ENCODE assay signal across 16 cellular contexts in the genomic region with DNA sequence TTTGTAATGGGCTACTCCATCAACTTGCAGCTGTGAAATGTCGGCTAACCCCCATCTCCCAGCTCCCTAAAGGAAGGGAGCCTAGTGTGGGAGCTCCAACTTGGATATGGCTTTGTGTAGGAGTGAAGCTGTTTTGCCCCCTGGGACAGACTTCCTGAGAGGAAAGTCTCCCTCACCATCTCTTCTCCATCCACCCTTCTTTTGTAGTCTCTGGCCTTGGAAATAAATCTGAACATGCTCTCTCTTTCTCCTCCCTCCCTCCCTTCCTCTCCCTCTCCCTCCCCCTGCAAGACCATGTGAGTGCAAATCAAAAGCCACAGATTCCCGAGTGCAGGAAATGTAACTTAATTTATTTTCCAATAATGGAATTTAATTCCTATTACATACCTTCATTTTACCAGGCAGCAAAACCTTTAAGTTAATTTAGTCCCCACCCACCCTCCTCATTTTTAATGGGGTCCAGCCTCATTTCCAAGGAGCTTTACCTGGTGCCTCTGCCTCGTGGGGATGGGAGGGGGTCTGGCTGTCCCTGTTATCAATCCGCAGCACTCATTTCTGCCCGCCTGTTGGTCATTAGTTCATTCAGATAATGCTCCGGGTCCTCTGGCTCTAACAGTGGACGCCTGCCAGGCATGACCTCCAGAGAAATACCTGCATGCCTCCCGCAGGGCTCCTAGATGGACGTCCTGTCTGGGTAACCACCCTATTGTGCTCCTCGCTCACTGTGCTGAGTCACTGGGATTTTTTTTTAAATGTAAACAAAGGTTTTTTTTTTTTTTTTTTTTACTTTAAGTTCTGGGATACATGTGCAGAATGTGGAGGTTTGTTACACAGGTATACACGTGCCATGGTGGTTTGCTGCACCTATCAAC.
DNase-seq lines count a peak whose midpoint lies in the region; FAIRE-seq and TF ChIP-seq lines count a peak whose summit lies in the region.
"Had no signal": no experiment of that assay in that cellular context is flagged by ENCODE, and none has a peak within 500 bp of the region (broad histone marks: within the 10 kb centered on the region; RNA-seq: fewer than 3 reads in every experiment).

No MANE protein-coding gene starts in this region.

- H3K27me3 Mint-ChIP-seq in Caco-2 (ENCODE audit: insufficient read depth, unreplicated experiment) (no peaks in the 10 kb centered on the region), astrocyte (ENCODE audit: low read depth, unreplicated experiment) (no peaks in the 10 kb centered on the region)
- H3K27me3 Mint-ChIP-seq: stimulated activated memory B cell treated with anti-CD40 and anti-IgM and Interleukin-4, amounts not matched to agents 10 μg/mL and 1 μg/mL and 100 μg/mL, for 72 hours had no signal

- H4K20me1 ChIP-seq in astrocyte (ENCODE audit: insufficient read depth, low read length) = no peaks in the 10 kb centered on the region

- DNase-seq in Caco-2 (peak; percentile 63 to 82), astrocyte (ENCODE audit: low read depth) (peak; percentile 53), esophagus squamous epithelium (lab: John Stamatoyannopoulos, UW) (no peak), NCI-H1694 treated with DMSO at 0.1 percent for 48 hours (lab: John Stamatoyannopoulos, UW) (no peak), GM19239 (ENCODE audit: insufficient read length, low spot score) (no peak), NCI-H526 (lab: John Stamatoyannopoulos, UW) (no peak)
- DNase-seq: activated T-cell treated with anti-CD3 and anti-CD28 coated beads, Interleukin-2, amount 50 U/mL, for 48 hours; anterior cingulate cortex; NCI-H1092; NCI-H69; SJCRH30; stimulated activated CD4-positive, alpha-beta T cell treated with anti-CD3 and anti-CD28 coated beads, Interleukin-2, amount 100 ng/mL, for 48 hours had no signal

- peak overlapping the region; percentile 84 for H3K27ac Mint-ChIP-seq in Caco-2 (ENCODE audit: unreplicated experiment)
- H3K27ac Mint-ChIP-seq in astrocyte (ENCODE audit: unreplicated experiment) = no peak overlapping the region
- H3K27ac Mint-ChIP-seq: stimulated activated memory B cell treated with anti-CD40 and anti-IgM and Interleukin-4, amounts not matched to agents 10 μg/mL and 1 μg/mL and 100 μg/mL, for 72 hours had no signal

- H3K4me3 ChIP-seq in Caco-2 (ENCODE audit: low read depth, low read length) (no peak overlapping the region), HUES64 (ENCODE audit: low read length) (no peak overlapping the region), astrocyte (ENCODE audit: insufficient read depth, low read depth, low read length) (no peak overlapping the region), iPS-18a (ENCODE audit: low read length) (peak overlapping the region; percentile 4), esophagus squamous epithelium (no peak overlapping the region)
- H3K4me3 ChIP-seq: SJCRH30 had no signal

- no peaks in the 10 kb centered on the region for H3K36me3 Mint-ChIP-seq in Caco-2 (ENCODE audit: insufficient read depth, unreplicated experiment)
- no peaks in the 10 kb centered on the region for H3K36me3 Mint-ChIP-seq in astrocyte (ENCODE audit: low read depth, unreplicated experiment)
- H3K36me3 Mint-ChIP-seq: stimulated activated memory B cell treated with anti-CD40 and anti-IgM and Interleukin-4, amounts not matched to agents 10 μg/mL and 1 μg/mL and 100 μg/mL, for 72 hours had no signal

- H3K9me3 ChIP-seq in Caco-2 = no peaks in the 10 kb centered on the region
- H3K9me3 ChIP-seq in HUES64 (ENCODE audit: insufficient read depth, low read depth, low read length) = no peaks in the 10 kb centered on the region
- H3K9me3 ChIP-seq in astrocyte (ENCODE audit: insufficient read depth, low read depth, low read length) = no peaks in the 10 kb centered on the region
- H3K9me3 ChIP-seq in iPS-18a (ENCODE audit: control insufficient read depth, low read depth, low read length) = no peaks in the 10 kb centered on the region
- no peaks in the 10 kb centered on the region for H3K9me3 ChIP-seq in esophagus squamous epithelium
- H3K9me3 ChIP-seq: SJCRH30 had no signal

- TF ChIP-seq CTCF in Caco-2 (IDR thresholded peaks at IDR 0.05; ENCODE audit: insufficient read depth in 1 of 2, low read depth in 1 of 2, low read length in 1 of 2, severe bottlenecking in 1 of 2, unreplicated experiment in 1 of 2) = no peak
- TF ChIP-seq CTCF in astrocyte (IDR thresholded peaks at IDR 0.05; ENCODE audit: insufficient read depth, low read depth, low read length) = no peak
- no peak for TF ChIP-seq CTCF in esophagus squamous epithelium (IDR thresholded peaks at IDR 0.05)

- H2AFZ ChIP-seq in astrocyte (ENCODE audit: low read depth, low read length) = peak overlapping the region; percentile 29

- CTCF ChIA-PET in Caco-2 (lab: Charles Lee) = no interaction called here

- intact Hi-C loops in Caco-2 (cut with micrococcal nuclease; ENCODE audit: unreplicated experiment) (no loop called here), esophagus squamous epithelium (cut with DNase I) (no loop called here)

- H3K36me3 ChIP-seq in Caco-2 (ENCODE audit: control insufficient read depth, insufficient read depth, low read length) (no peaks in the 10 kb centered on the region), HUES64 (ENCODE audit: insufficient read depth, low read length) (no peaks in the 10 kb centered on the region), astrocyte (ENCODE audit: insufficient read depth, low read length) (no peaks in the 10 kb centered on the region), iPS-18a (ENCODE audit: control insufficient read depth, low read depth, low read length) (no peaks in the 10 kb centered on the region), esophagus squamous epithelium (no peaks in the 10 kb centered on the region)
- H3K36me3 ChIP-seq: SJCRH30 had no signal

- H3K79me2 ChIP-seq in astrocyte (ENCODE audit: insufficient read depth, low read length) = no peaks in the 10 kb centered on the region

- H3K9me3 Mint-ChIP-seq in Caco-2 (ENCODE audit: unreplicated experiment) (no peaks in the 10 kb centered on the region), astrocyte (ENCODE audit: unreplicated experiment) (peaks cover 4% of the 10 kb centered on the region)
- H3K9me3 Mint-ChIP-seq: stimulated activated memory B cell treated with anti-CD40 and anti-IgM and Interleukin-4, amounts not matched to agents 10 μg/mL and 1 μg/mL and 100 μg/mL, for 72 hours had no signal

- peak overlapping the region; percentile 58 for H3K4me2 ChIP-seq in astrocyte (ENCODE audit: low read length)

- WGBS in HUES64 = 33% methylated on average over 8 of the region's 11 CpGs
- 44 to 49% methylated on average over 11 of the region's 11 CpGs for WGBS in esophagus squamous epithelium, 2 donors

- peak overlapping the region; percentile 78 for H3K4me3 Mint-ChIP-seq in Caco-2 (ENCODE audit: unreplicated experiment)
- H3K4me3 Mint-ChIP-seq in astrocyte (ENCODE audit: unreplicated experiment) = no peak overlapping the region
- H3K4me3 Mint-ChIP-seq: stimulated activated memory B cell treated with anti-CD40 and anti-IgM and Interleukin-4, amounts not matched to agents 10 μg/mL and 1 μg/mL and 100 μg/mL, for 72 hours had no signal

- no peak for FAIRE-seq in astrocyte (lab: Jason Lieb, UNC)
- FAIRE-seq in GM19239 (lab: Jason Lieb, UNC) = no peak

- H3K27me3 ChIP-seq in Caco-2 (replicated peaks; ENCODE audit: control insufficient read depth, insufficient read depth, low read length) = no peaks in the 10 kb centered on the region
- H3K27me3 ChIP-seq in HUES64 (ENCODE audit: insufficient read depth, low read length) = no peaks in the 10 kb centered on the region
- H3K27me3 ChIP-seq in astrocyte (ENCODE audit: insufficient read depth, low read length) = no peaks in the 10 kb centered on the region
- no peaks in the 10 kb centered on the region for H3K27me3 ChIP-seq in iPS-18a (ENCODE audit: control insufficient read depth, insufficient read depth, low read length)
- no peaks in the 10 kb centered on the region for H3K27me3 ChIP-seq in esophagus squamous epithelium
- H3K27me3 ChIP-seq: SJCRH30 had no signal

- no TSS peak for BruUV-seq in Caco-2 (replicated peaks; lab: Mats Ljungman, UMichigan)

- no peak for TF ChIP-seq POLR2A in esophagus squamous epithelium (IDR thresholded peaks at IDR 0.05)

- POLR2A ChIA-PET in Caco-2 (lab: Charles Lee) = interaction anchor here (0.6 kb wide), 1 partner anchor 138 kb away, joined by 6 read pairs; no protein-coding TSS in a partner anchor

- H3K4me1 Mint-ChIP-seq in Caco-2 (ENCODE audit: low read depth, unreplicated experiment) (peaks cover 23% of the 10 kb centered on the region), astrocyte (ENCODE audit: low read depth, unreplicated experiment) (peaks cover 39% of the 10 kb centered on the region)

- H3K9ac ChIP-seq in HUES64 (ENCODE audit: low read depth, low read length) (0 out of 2 replicates have a peak overlapping the region, but pooled peaks have one; percentile 14), astrocyte (ENCODE audit: low read length) (peak overlapping the region; percentile 25), iPS-18a (ENCODE audit: low read length) (peak overlapping the region; percentile 16)

- H3K4me1 ChIP-seq in Caco-2 (peaks cover 24% of the 10 kb centered on the region), HUES64 (ENCODE audit: insufficient read depth, low read length) (peaks cover 22% of the 10 kb centered on the region), astrocyte (ENCODE audit: insufficient read depth, low read length) (peaks cover 42% of the 10 kb centered on the region), iPS-18a (ENCODE audit: control insufficient read depth, low read depth, low read length) (peaks cover 21% of the 10 kb centered on the region), esophagus squamous epithelium (no peaks in the 10 kb centered on the region)
- H3K4me1 ChIP-seq: SJCRH30 had no signal

- 0 out of 2 replicates have a peak overlapping the region, but pooled peaks have one; percentile 8 for H3K27ac ChIP-seq in HUES64 (ENCODE audit: low read depth, low read length)
- peak overlapping the region; percentile 20 for H3K27ac ChIP-seq in astrocyte (ENCODE audit: low read depth, low read length)
- peak overlapping the region; percentile 35 for H3K27ac ChIP-seq in iPS-18a (ENCODE audit: low read length)
- H3K27ac ChIP-seq in esophagus squamous epithelium = no peak overlapping the region
- H3K27ac ChIP-seq: HL-60, SJCRH30 had no signal

Comparison
In these comparisons a context has a peak if more than half of its experiments do, and no peak if none do; other contexts are left out.
1. DNase-seq: peak in Caco-2 (2 of 2) and astrocyte (single experiment); none in esophagus squamous epithelium (single experiment), NCI-H1694 treated with DMSO at 0.1 percent for 48 hours (single experiment), GM19239 (single experiment) and NCI-H526 (0 of 2).
2. H3K27ac ChIP-seq: peak in HUES64 (single experiment), astrocyte (single experiment) and iPS-18a (single experiment); none in esophagus squamous epithelium (0 of 4).
3. Peak in every context shown above with its lines, with median percentiles within 50 percentile points of each other: H3K9ac ChIP-seq.